9 cellular contexts compared by ENCODE assay signal in genomic region chr12:57517187-57517586, GRCh38. TPM values are rescaled to one million over a fixed set of nuclear protein-coding genes. Genes with fewer than 3 reads are reported as not detected.
A peak's percentile ranks its signal among the peaks of the same experiment; 100 is the strongest.
DNase-seq lines count a peak whose midpoint lies in the region; ATAC-seq and TF ChIP-seq lines count a peak whose summit lies in the region.
"Had no signal": no experiment of that assay in that cellular context is flagged by ENCODE, and none has a peak within 500 bp of the region (broad histone marks: within the 10 kb centered on the region; RNA-seq: fewer than 3 reads in every experiment).

No MANE protein-coding gene starts in this region.

- no peak for DNase-seq in activated naive CD4-positive, alpha-beta T cell treated with anti-CD3 and anti-CD28 coated beads, Interleukin-2, amount 10 ng/mL, durations not matched to agents 7 days and 5 days
- no peak for DNase-seq in activated naive CD4-positive, alpha-beta T cell (lab: John Stamatoyannopoulos, UW)
- peak; percentile 61 for DNase-seq in fibroblast of villous mesenchyme (ENCODE audit: low read depth)
- DNase-seq in suprapubic skin (ENCODE audit: low spot score in 2 of 2): no peak
- no peak for DNase-seq in NCI-H526 treated with DMSO at 0.1 percent for 48 hours (lab: John Stamatoyannopoulos, UW)

- TF ChIP-seq POLR2A in suprapubic skin (IDR thresholded peaks at IDR 0.05): no peak

- peaks cover 52% of the 10 kb centered on the region for H3K36me3 ChIP-seq in suprapubic skin

- no peaks in the 10 kb centered on the region for H3K27me3 ChIP-seq in suprapubic skin

- TF ChIP-seq CTCF in VCaP (conservative IDR thresholded peaks at IDR 0.05): no peak
- no peak for TF ChIP-seq CTCF in fibroblast of villous mesenchyme (IDR thresholded peaks at IDR 0.05; ENCODE audit: insufficient read depth, low read depth, low read length)
- no peak for TF ChIP-seq CTCF in suprapubic skin (IDR thresholded peaks at IDR 0.05)

- peaks cover 40% of the 10 kb centered on the region for H3K4me1 Mint-ChIP-seq in activated naive CD4-positive, alpha-beta T cell treated with anti-CD3 and anti-CD28 coated beads, Interleukin-2, amount 10 ng/mL, durations not matched to agents 7 days and 5 days

- H3K9me3 Mint-ChIP-seq in activated naive CD4-positive, alpha-beta T cell treated with anti-CD3 and anti-CD28 coated beads, Interleukin-2, amount 10 ng/mL, durations not matched to agents 7 days and 5 days: no peaks in the 10 kb centered on the region

- peak overlapping the region; percentile 99 for H3K27ac ChIP-seq in VCaP
- peak overlapping the region; percentile 96 for H3K27ac ChIP-seq in suprapubic skin

- peaks cover 44% of the 10 kb centered on the region for H3K4me1 ChIP-seq in suprapubic skin

- H3K27ac Mint-ChIP-seq in activated naive CD4-positive, alpha-beta T cell treated with anti-CD3 and anti-CD28 coated beads, Interleukin-2, amount 10 ng/mL, durations not matched to agents 7 days and 5 days: peak overlapping the region; percentile 55

- ATAC-seq in HG03342 (IDR thresholded peaks at IDR 0.05; ENCODE audit: unreplicated experiment) (no peak), HG03460 (IDR thresholded peaks at IDR 0.05; ENCODE audit: unreplicated experiment) (no peak)
- ATAC-seq: esophagus mucosa had no signal

- H3K4me3 ChIP-seq in fibroblast of villous mesenchyme (ENCODE audit: low read depth, low read length) (peak overlapping the region; percentile 95), suprapubic skin (no peak overlapping the region)

- TF ChIP-seq EP300 in suprapubic skin (IDR thresholded peaks at IDR 0.05): no peak

- CTCF ChIA-PET in activated naive CD4-positive, alpha-beta T cell treated with anti-CD3 and anti-CD28 coated beads, Interleukin-2, amount 10 ng/mL, durations not matched to agents 7 days and 5 days (lab: Charles Lee): interaction anchor here (1.2 to 1.7 kb wide), 2 partner anchors 24 to 41 kb away, joined by 4 read pairs; no protein-coding TSS in a partner anchor

- peaks cover 3% of the 10 kb centered on the region for H3K27me3 Mint-ChIP-seq in activated naive CD4-positive, alpha-beta T cell treated with anti-CD3 and anti-CD28 coated beads, Interleukin-2, amount 10 ng/mL, durations not matched to agents 7 days and 5 days

- 9% methylated on average over 1 of the region's 1 CpG for WGBS in suprapubic skin

- peaks cover 69% of the 10 kb centered on the region for H3K36me3 Mint-ChIP-seq in activated naive CD4-positive, alpha-beta T cell treated with anti-CD3 and anti-CD28 coated beads, Interleukin-2, amount 10 ng/mL, durations not matched to agents 7 days and 5 days

- peak overlapping the region; percentile 13 for H3K4me3 Mint-ChIP-seq in activated naive CD4-positive, alpha-beta T cell treated with anti-CD3 and anti-CD28 coated beads, Interleukin-2, amount 10 ng/mL, durations not matched to agents 7 days and 5 days

- H3K9me3 ChIP-seq in suprapubic skin: no peaks in the 10 kb centered on the region

RNA-seq across cellular contexts. Expression of gene DDIT3, which starts 3.1 kb away (rescaled TPM):
- total RNA-seq in fibroblast of villous mesenchyme: 18.1 and 56.7 TPM in 2 replicates
- 10 to 100 TPM in 3 of 4 donors, 1 to 10 TPM in 1; 8.1 to 33.6 (median 14.4) TPM for total RNA-seq in suprapubic skin

RNA-seq across cellular contexts. Expression of gene MBD6, which starts 5.4 kb away (rescaled TPM):
- 4.8 and 6.9 TPM in 2 replicates for total RNA-seq in fibroblast of villous mesenchyme
- total RNA-seq in suprapubic skin: 10 to 100 TPM; 24.4 to 92.9 (median 36.8) TPM

RNA-seq across cellular contexts. Expression of gene MARS1, which starts 29.3 kb away (rescaled TPM):
- total RNA-seq in fibroblast of villous mesenchyme: 158 and 244 TPM in 2 replicates
- 100 to 1,000 TPM in 1 of 4 donors, 10 to 100 TPM in 3; 55.7 to 203 (median 79.7) TPM for total RNA-seq in suprapubic skin

RNA-seq across cellular contexts. Expression of gene DCTN2, which starts 29.8 kb away (rescaled TPM):
- total RNA-seq in fibroblast of villous mesenchyme: 111 and 120 TPM in 2 replicates
- 100 to 1,000 TPM; 152 to 242 (median 185) TPM for total RNA-seq in suprapubic skin

RNA-seq across cellular contexts. Expression of gene KIF5A, which starts 32.7 kb away (rescaled TPM):
- total RNA-seq in fibroblast of villous mesenchyme (0.86 and 1.3 TPM in 2 replicates), suprapubic skin (under 1 TPM in 2 of 4 donors, not detected in 2; 0.08 to 0.23 TPM)
